In genomic region chr15:31307270-31308184, GRCh38 we compare ENCODE assay signal across 14 cellular contexts. TPM values are rescaled to one million over a fixed set of nuclear protein-coding genes. Genes with fewer than 3 reads are reported as not detected.
DNase-seq lines count a peak whose midpoint lies in the region; ATAC-seq lines count a peak whose summit lies in the region.
"Had no signal": no experiment of that assay in that cellular context is flagged by ENCODE, and none has a peak within 500 bp of the region (broad histone marks: within the 10 kb centered on the region; RNA-seq: fewer than 3 reads in every experiment).

No MANE protein-coding gene starts in this region.

- H4K8ac ChIP-seq in neuronal stem cell (ENCODE audit: low read depth, low read length), result peak overlapping the region; percentile 83

- H3K4me1 ChIP-seq in HUES64 (ENCODE audit: insufficient read depth, low read length) (peaks cover 53% of the 10 kb centered on the region), neuronal stem cell (ENCODE audit: control insufficient read depth in 2 of 2, insufficient read depth in 1 of 2, low read depth in 1 of 2, low read length in 2 of 2) (peaks cover 51 to 56% of the 10 kb centered on the region in 2 donors)
- H3K4me1 ChIP-seq: body of pancreas had no signal

- no peak for ATAC-seq in GM21717 (IDR thresholded peaks at IDR 0.05; ENCODE audit: unreplicated experiment)
- ATAC-seq: body of pancreas, Panc1 had no signal

- H3K4me3 ChIP-seq in HUES64 (ENCODE audit: low read length) (no peak overlapping the region), neuronal stem cell (ENCODE audit: low read length in 2 of 2) (no peak overlapping the region)
- H3K4me3 ChIP-seq: body of pancreas, MG63 had no signal

- H2BK120ac ChIP-seq in neuronal stem cell (ENCODE audit: low read depth, low read length), result peak overlapping the region; percentile 93

- H3K4me2 ChIP-seq in neuronal stem cell (ENCODE audit: insufficient read depth, low read length, poor library complexity, severe bottlenecking), result peak overlapping the region; percentile 35

- peak overlapping the region; percentile 95 for H2BK5ac ChIP-seq in neuronal stem cell (ENCODE audit: low read length)

- WGBS in HUES64, result 66% methylated on average over 20 of the region's 20 CpGs
- no CpG with 5 or more reads among the region's 20 CpGs for WGBS in neuronal stem cell (ENCODE audit: extremely low coverage in 2 of 2, insufficient read length in 2 of 2, insufficient replicate concordance in 1 of 2), 2 donors

- no peak overlapping the region for H3K23ac ChIP-seq in neuronal stem cell (ENCODE audit: low read depth, low read length, poor library complexity)

- peak overlapping the region; percentile 100 for H2BK12ac ChIP-seq in neuronal stem cell (ENCODE audit: low read length)

- peak overlapping the region; percentile 97 for H2AK5ac ChIP-seq in neuronal stem cell (ENCODE audit: low read depth, low read length)

- H3K9me3 ChIP-seq in HUES64 (ENCODE audit: insufficient read depth, low read depth, low read length) (no peaks in the 10 kb centered on the region), neuronal stem cell (replicated peaks in 1 of 2; ENCODE audit: control insufficient read depth in 2 of 2, insufficient read depth in 1 of 2, low read depth in 1 of 2, low read length in 2 of 2) (no peaks in the 10 kb centered on the region)
- H3K9me3 ChIP-seq: body of pancreas, MG63 had no signal

- H3K4ac ChIP-seq in neuronal stem cell (ENCODE audit: low read length), result peak overlapping the region; percentile 99

- H4K91ac ChIP-seq in neuronal stem cell (ENCODE audit: low read depth, low read length, poor library complexity), result peak overlapping the region; percentile 94

- DNase-seq in NCI-H146 (lab: John Stamatoyannopoulos, UW) (peak; percentile 19), NCI-H146 treated with DMSO at 0.1 percent for 48 hours (lab: John Stamatoyannopoulos, UW; ENCODE audit: unreplicated experiment) (no peak), neuronal stem cell (ENCODE audit: low spot score) (no peak), NCI-H1694 treated with DMSO at 0.1 percent for 48 hours (lab: John Stamatoyannopoulos, UW) (no peak)
- no peak for DNase-seq in stimulated activated naive CD4-positive, alpha-beta T cell (lab: John Stamatoyannopoulos, UW)
- DNase-seq: activated CD4-positive, CD25-positive, alpha-beta regulatory T cell treated with anti-CD3 and anti-CD28 coated beads, Interleukin-2, amount 50 U/mL, for 72 hours; body of pancreas; MG63; SW 1271 had no signal

- H3K18ac ChIP-seq in neuronal stem cell (ENCODE audit: low read length), result peak overlapping the region; percentile 98

- peak overlapping the region; percentile 12 for H3K14ac ChIP-seq in neuronal stem cell (ENCODE audit: low read length)

- peak overlapping the region; percentile 87 for H2BK15ac ChIP-seq in neuronal stem cell (ENCODE audit: low read length)

- H3K9ac ChIP-seq in HUES64 (ENCODE audit: low read depth, low read length) (peak overlapping the region; percentile 55), neuronal stem cell (ENCODE audit: low read depth, low read length, poor library complexity) (peak overlapping the region; percentile 45)

- no peaks in the 10 kb centered on the region for H3K36me3 ChIP-seq in HUES64 (ENCODE audit: insufficient read depth, low read length)
- H3K36me3 ChIP-seq in neuronal stem cell (replicated peaks in 1 of 2; ENCODE audit: control insufficient read depth in 2 of 2, insufficient read depth in 2 of 2, low read length in 2 of 2), result no peaks in the 10 kb centered on the region
- H3K36me3 ChIP-seq: MG63 had no signal

- H3K27ac ChIP-seq in HUES64 (ENCODE audit: low read depth, low read length), result peak overlapping the region; percentile 92; the same call in 1 of the 2 replicates
- H3K27ac ChIP-seq in cingulate gyrus (ENCODE audit: low read depth, low read length), result peak overlapping the region; percentile 95
- peak overlapping the region; percentile 79 for H3K27ac ChIP-seq in neuronal stem cell (replicated peaks; ENCODE audit: low read length)
- H3K27ac ChIP-seq: 22Rv1, body of pancreas had no signal

- H3K79me1 ChIP-seq in neuronal stem cell (ENCODE audit: low read depth, low read length), result no peaks in the 10 kb centered on the region

- H2AFZ ChIP-seq in neuronal stem cell (ENCODE audit: low read length), result peak overlapping the region; percentile 81

- H3K27me3 ChIP-seq in HUES64 (ENCODE audit: insufficient read depth, low read length) (0 out of 2 replicates have a peak, but pooled peaks cover 4% of the 10 kb centered on the region), neuronal stem cell (ENCODE audit: control insufficient read depth in 3 of 3, insufficient read depth in 3 of 3, low read depth in 1 of 3, low read length in 3 of 3) (peaks cover 0 to 2% (median 0%) of the 10 kb centered on the region in 3 experiments)
- H3K27me3 ChIP-seq: body of pancreas, MG63 had no signal

RNA-seq across cellular contexts. Expression of gene KLF13, which starts 19.1 kb away (rescaled TPM):
- polyA plus RNA-seq in HUES64 (2013, experiment 1 of 2), result 27.7 TPM
- polyA plus RNA-seq in HUES64 (2013, experiment 2 of 2), result 33.5 TPM
- polyA plus RNA-seq in neuronal stem cell (2013, experiment 1 of 2), result 42.9 TPM
- polyA plus RNA-seq in neuronal stem cell (2013, experiment 2 of 2), result 42.1 TPM
